Comparison of ENCODE assay signal across 2 cellular contexts in the genomic region with DNA sequence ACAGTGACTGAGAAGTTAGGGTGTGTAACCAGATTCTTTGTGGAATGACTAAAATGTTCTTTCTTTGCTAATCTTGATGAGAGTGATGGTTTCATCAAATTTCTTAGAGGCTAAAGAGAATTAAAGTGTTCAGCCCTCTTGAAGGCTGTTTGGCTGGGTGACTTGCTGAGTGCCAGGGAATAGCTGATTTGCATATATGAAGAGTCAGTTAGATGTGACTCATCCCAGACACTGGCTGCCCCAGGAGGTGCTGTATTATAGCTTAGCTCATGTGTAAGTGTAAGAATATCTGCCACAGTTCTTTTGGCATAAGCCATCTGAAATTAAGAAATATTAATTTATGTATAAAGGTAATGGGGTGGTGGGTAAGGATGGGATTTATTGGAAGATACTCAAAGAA.
TF ChIP-seq lines count a peak whose summit lies in the region.

No MANE protein-coding gene starts in this region.

TF ChIP-seq in GM12878, 131 proteins besides CTCF, POLR2A, EP300 and RAD21:
- TF ChIP-seq STAT3 (IDR thresholded peaks at IDR 0.05; ENCODE audit: low read depth, low read length) = no peak
- TF ChIP-seq, protein P1, sequence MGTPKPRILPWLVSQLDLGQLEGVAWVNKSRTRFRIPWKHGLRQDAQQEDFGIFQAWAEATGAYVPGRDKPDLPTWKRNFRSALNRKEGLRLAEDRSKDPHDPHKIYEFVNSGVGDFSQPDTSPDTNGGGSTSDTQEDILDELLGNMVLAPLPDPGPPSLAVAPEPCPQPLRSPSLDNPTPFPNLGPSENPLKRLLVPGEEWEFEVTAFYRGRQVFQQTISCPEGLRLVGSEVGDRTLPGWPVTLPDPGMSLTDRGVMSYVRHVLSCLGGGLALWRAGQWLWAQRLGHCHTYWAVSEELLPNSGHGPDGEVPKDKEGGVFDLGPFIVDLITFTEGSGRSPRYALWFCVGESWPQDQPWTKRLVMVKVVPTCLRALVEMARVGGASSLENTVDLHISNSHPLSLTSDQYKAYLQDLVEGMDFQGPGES (IDR thresholded peaks at IDR 0.05) = no peak

TF ChIP-seq in HepG2, 621 proteins besides CTCF, POLR2A, EP300 and RAD21:
- TF ChIP-seq, protein P2, sequence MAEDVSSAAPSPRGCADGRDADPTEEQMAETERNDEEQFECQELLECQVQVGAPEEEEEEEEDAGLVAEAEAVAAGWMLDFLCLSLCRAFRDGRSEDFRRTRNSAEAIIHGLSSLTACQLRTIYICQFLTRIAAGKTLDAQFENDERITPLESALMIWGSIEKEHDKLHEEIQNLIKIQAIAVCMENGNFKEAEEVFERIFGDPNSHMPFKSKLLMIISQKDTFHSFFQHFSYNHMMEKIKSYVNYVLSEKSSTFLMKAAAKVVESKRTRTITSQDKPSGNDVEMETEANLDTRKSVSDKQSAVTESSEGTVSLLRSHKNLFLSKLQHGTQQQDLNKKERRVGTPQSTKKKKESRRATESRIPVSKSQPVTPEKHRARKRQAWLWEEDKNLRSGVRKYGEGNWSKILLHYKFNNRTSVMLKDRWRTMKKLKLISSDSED (CRISPR knock-in tag; IDR thresholded peaks at IDR 0.05) = no peak
- TF ChIP-seq SIX1 (CRISPR knock-in tag; IDR thresholded peaks at IDR 0.05; ENCODE audit: borderline replicate concordance) (no peak), ZFP90 (CRISPR knock-in tag; IDR thresholded peaks at IDR 0.05; ENCODE audit: borderline replicate concordance) (no peak), ZNF629 (CRISPR knock-in tag; conservative IDR thresholded peaks at IDR 0.05) (no peak), MIER2 (CRISPR knock-in tag; IDR thresholded peaks at IDR 0.05) (no peak), ZSCAN12 (CRISPR knock-in tag; IDR thresholded peaks at IDR 0.05) (no peak), KLF11 (CRISPR knock-in tag; IDR thresholded peaks at IDR 0.05) (no peak), HMGA1 (CRISPR knock-in tag; conservative IDR thresholded peaks at IDR 0.05) (no peak)
- TF ChIP-seq, protein P3, sequence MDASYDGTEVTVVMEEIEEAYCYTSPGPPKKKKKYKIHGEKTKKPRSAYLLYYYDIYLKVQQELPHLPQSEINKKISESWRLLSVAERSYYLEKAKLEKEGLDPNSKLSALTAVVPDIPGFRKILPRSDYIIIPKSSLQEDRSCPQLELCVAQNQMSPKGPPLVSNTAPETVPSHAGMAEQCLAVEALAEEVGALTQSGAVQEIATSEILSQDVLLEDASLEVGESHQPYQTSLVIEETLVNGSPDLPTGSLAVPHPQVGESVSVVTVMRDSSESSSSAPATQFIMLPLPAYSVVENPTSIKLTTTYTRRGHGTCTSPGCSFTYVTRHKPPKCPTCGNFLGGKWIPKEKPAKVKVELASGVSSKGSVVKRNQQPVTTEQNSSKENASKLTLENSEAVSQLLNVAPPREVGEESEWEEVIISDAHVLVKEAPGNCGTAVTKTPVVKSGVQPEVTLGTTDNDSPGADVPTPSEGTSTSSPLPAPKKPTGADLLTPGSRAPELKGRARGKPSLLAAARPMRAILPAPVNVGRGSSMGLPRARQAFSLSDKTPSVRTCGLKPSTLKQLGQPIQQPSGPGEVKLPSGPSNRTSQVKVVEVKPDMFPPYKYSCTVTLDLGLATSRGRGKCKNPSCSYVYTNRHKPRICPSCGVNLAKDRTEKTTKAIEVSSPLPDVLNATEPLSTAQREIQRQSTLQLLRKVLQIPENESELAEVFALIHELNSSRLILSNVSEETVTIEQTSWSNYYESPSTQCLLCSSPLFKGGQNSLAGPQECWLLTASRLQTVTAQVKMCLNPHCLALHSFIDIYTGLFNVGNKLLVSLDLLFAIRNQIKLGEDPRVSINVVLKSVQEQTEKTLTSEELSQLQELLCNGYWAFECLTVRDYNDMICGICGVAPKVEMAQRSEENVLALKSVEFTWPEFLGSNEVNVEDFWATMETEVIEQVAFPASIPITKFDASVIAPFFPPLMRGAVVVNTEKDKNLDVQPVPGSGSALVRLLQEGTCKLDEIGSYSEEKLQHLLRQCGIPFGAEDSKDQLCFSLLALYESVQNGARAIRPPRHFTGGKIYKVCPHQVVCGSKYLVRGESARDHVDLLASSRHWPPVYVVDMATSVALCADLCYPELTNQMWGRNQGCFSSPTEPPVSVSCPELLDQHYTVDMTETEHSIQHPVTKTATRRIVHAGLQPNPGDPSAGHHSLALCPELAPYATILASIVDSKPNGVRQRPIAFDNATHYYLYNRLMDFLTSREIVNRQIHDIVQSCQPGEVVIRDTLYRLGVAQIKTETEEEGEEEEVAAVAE (CRISPR knock-in tag; IDR thresholded peaks at IDR 0.05; ENCODE audit: borderline replicate concordance) = no peak
- TF ChIP-seq, protein P4, sequence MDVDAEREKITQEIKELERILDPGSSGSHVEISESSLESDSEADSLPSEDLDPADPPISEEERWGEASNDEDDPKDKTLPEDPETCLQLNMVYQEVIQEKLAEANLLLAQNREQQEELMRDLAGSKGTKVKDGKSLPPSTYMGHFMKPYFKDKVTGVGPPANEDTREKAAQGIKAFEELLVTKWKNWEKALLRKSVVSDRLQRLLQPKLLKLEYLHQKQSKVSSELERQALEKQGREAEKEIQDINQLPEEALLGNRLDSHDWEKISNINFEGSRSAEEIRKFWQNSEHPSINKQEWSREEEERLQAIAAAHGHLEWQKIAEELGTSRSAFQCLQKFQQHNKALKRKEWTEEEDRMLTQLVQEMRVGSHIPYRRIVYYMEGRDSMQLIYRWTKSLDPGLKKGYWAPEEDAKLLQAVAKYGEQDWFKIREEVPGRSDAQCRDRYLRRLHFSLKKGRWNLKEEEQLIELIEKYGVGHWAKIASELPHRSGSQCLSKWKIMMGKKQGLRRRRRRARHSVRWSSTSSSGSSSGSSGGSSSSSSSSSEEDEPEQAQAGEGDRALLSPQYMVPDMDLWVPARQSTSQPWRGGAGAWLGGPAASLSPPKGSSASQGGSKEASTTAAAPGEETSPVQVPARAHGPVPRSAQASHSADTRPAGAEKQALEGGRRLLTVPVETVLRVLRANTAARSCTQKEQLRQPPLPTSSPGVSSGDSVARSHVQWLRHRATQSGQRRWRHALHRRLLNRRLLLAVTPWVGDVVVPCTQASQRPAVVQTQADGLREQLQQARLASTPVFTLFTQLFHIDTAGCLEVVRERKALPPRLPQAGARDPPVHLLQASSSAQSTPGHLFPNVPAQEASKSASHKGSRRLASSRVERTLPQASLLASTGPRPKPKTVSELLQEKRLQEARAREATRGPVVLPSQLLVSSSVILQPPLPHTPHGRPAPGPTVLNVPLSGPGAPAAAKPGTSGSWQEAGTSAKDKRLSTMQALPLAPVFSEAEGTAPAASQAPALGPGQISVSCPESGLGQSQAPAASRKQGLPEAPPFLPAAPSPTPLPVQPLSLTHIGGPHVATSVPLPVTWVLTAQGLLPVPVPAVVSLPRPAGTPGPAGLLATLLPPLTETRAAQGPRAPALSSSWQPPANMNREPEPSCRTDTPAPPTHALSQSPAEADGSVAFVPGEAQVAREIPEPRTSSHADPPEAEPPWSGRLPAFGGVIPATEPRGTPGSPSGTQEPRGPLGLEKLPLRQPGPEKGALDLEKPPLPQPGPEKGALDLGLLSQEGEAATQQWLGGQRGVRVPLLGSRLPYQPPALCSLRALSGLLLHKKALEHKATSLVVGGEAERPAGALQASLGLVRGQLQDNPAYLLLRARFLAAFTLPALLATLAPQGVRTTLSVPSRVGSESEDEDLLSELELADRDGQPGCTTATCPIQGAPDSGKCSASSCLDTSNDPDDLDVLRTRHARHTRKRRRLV (CRISPR knock-in tag; IDR thresholded peaks at IDR 0.05) = no peak
